1 cellular context compared by ENCODE assay signal in genomic region chr11:68099474-68100405, GRCh38.
A peak's percentile ranks its signal among the peaks of the same experiment; 100 is the strongest.
TF ChIP-seq lines count a peak whose summit lies in the region.

No MANE protein-coding gene starts in this region.

TF ChIP-seq in HepG2, 621 proteins besides CTCF, POLR2A, EP300 and RAD21 (continued from another document and continues in another):
- no peak for TF ChIP-seq GABPA (IDR thresholded peaks at IDR 0.05; ENCODE audit: low read depth, low read length)
- TF ChIP-seq GABPA (CRISPR knock-in tag; IDR thresholded peaks at IDR 0.05; ENCODE audit: low read depth) = peak; percentile 66; the same call in 1 of the 2 replicates
- TF ChIP-seq HNRNPL (IDR thresholded peaks at IDR 0.05; ENCODE audit: low read depth, low read length) = no peak
- no peak for TF ChIP-seq ZFP37 (CRISPR knock-in tag; IDR thresholded peaks at IDR 0.05; ENCODE audit: borderline replicate concordance)
- TF ChIP-seq ELK4 (CRISPR knock-in tag; IDR thresholded peaks at IDR 0.05; ENCODE audit: borderline replicate concordance) = no peak
- TF ChIP-seq ZNF619 (CRISPR knock-in tag; IDR thresholded peaks at IDR 0.05) = no peak
- TF ChIP-seq ZNF646 (CRISPR knock-in tag; IDR thresholded peaks at IDR 0.05) = no peak; the same call in 1 of the 2 replicates
- peak; percentile 99 for TF ChIP-seq GFI1 (CRISPR knock-in tag; IDR thresholded peaks at IDR 0.05; ENCODE audit: borderline replicate concordance)
- TF ChIP-seq SKI (IDR thresholded peaks at IDR 0.05; ENCODE audit: partially characterized antibody) = peak; percentile 89
- TF ChIP-seq MAFG (CRISPR knock-in tag; IDR thresholded peaks at IDR 0.05) = no peak
- TF ChIP-seq KLF12 (CRISPR knock-in tag; IDR thresholded peaks at IDR 0.05; ENCODE audit: borderline replicate concordance) = 0 out of 2 replicates have a peak, but pooled peaks have one; percentile 32
- TF ChIP-seq ZNF282 (IDR thresholded peaks at IDR 0.05; ENCODE audit: partially characterized antibody) = no peak
- TF ChIP-seq HNF4A (CRISPR knock-in tag; IDR thresholded peaks at IDR 0.05) = peak; percentile 86
- TF ChIP-seq NFAT5 (CRISPR knock-in tag; IDR thresholded peaks at IDR 0.05) = no peak
- TF ChIP-seq KIAA2018 (CRISPR knock-in tag; IDR thresholded peaks at IDR 0.05; ENCODE audit: borderline replicate concordance) = no peak
- TF ChIP-seq RBFOX2 (IDR thresholded peaks at IDR 0.05; ENCODE audit: low read depth, low read length) = no peak
- TF ChIP-seq BHLHE40 (IDR thresholded peaks at IDR 0.05; ENCODE audit: low read length) = 0 out of 2 replicates have a peak, but pooled peaks have one; percentile 6
- no peak for TF ChIP-seq ZBTB3 (CRISPR knock-in tag; IDR thresholded peaks at IDR 0.05; ENCODE audit: borderline replicate concordance, low read depth)
- peak; percentile 47; the same call in 1 of the 2 replicates for TF ChIP-seq ZNF629 (CRISPR knock-in tag; conservative IDR thresholded peaks at IDR 0.05)
- TF ChIP-seq RFX3 (CRISPR knock-in tag; IDR thresholded peaks at IDR 0.05) = peak; percentile 49
- 0 out of 2 replicates have a peak, but pooled peaks have one; percentile 29 for TF ChIP-seq ZNF430 (CRISPR knock-in tag; IDR thresholded peaks at IDR 0.05)
- TF ChIP-seq ESRRA (CRISPR knock-in tag; IDR thresholded peaks at IDR 0.05; ENCODE audit: low read depth) = peak; percentile 59; the same call in 1 of the 2 replicates
- TF ChIP-seq TSC22D2 (CRISPR knock-in tag; IDR thresholded peaks at IDR 0.05; ENCODE audit: borderline replicate concordance) = peak; percentile 64; the same call in 1 of the 2 replicates
- no peak for TF ChIP-seq ADNP (CRISPR knock-in tag; IDR thresholded peaks at IDR 0.05)
- TF ChIP-seq MED8 (CRISPR knock-in tag; IDR thresholded peaks at IDR 0.05; ENCODE audit: insufficient replicate concordance) = peak; percentile 51
- TF ChIP-seq ASH2L (IDR thresholded peaks at IDR 0.05; ENCODE audit: insufficient read length, low read depth, low read length) = peak; percentile 49
- TF ChIP-seq NFE2L2 (IDR thresholded peaks at IDR 0.05; ENCODE audit: low read length) = no peak
- no peak for TF ChIP-seq ZNF205 (CRISPR knock-in tag; IDR thresholded peaks at IDR 0.05)
- no peak; the same call in 1 of the 2 replicates for TF ChIP-seq UBTF (CRISPR knock-in tag; IDR thresholded peaks at IDR 0.05)
- no peak; the same call in 1 of the 2 replicates for TF ChIP-seq SNAPC2 (CRISPR knock-in tag; IDR thresholded peaks at IDR 0.05)
- TF ChIP-seq ZSCAN9 (CRISPR knock-in tag; IDR thresholded peaks at IDR 0.05; ENCODE audit: borderline replicate concordance) = peak; percentile 66; the same call in 1 of the 2 replicates
- no peak for TF ChIP-seq SMAD9 (CRISPR knock-in tag; IDR thresholded peaks at IDR 0.05)
- TF ChIP-seq KAT2B (IDR thresholded peaks at IDR 0.05; ENCODE audit: borderline replicate concordance, low read depth, low read length) = no peak
- TF ChIP-seq RXRB (CRISPR knock-in tag; IDR thresholded peaks at IDR 0.05; ENCODE audit: borderline replicate concordance) = peak; percentile 89
- TF ChIP-seq GABPB1 (CRISPR knock-in tag; IDR thresholded peaks at IDR 0.05) = peak; percentile 47; the same call in 1 of the 2 replicates
- no peak for TF ChIP-seq ZNF879 (CRISPR knock-in tag; IDR thresholded peaks at IDR 0.05)
- no peak for TF ChIP-seq SRY (CRISPR knock-in tag; IDR thresholded peaks at IDR 0.05)
- TF ChIP-seq ZKSCAN5 (CRISPR knock-in tag; IDR thresholded peaks at IDR 0.05) = no peak
